ENCODE assay signal across 1 cellular context in the genomic region with DNA sequence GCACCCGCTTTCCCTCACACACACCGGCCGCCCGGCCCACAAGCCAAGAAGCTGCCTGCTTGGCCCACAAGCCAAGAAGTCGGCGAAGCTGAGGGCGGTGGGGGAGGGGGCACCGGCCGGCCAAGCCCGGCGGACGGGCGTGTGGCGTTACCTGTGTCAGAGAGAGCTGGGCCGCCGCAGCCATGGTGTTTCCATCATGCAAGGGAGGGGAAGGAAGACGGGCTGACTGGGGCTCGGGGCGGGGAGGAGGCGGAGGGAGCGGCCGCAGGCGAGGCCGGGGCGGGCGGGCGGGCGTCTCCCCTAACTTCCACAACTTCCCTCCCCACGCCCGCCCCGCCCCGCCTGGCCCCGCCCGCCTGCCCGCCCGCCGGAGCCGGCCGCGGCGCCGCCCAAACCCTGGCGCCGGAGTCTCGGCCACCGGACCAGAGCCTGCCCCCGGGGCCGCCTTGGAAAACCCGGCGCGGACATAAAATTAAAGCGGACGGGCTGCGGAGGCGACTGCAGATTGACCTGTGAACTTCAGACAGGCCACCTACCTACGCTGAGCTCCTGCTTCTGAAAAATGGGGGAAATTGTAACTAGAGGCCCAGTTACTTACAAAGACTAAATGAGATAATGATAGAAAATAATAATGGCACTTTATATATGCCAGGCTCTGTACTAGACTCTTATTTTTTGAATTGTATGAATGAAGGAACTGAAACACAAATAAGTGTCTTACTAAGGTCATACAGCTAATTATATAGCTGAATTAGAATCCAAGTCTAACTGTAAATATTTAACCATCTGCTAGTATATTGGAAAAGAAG.
A peak's percentile ranks its signal among the peaks of the same experiment; 100 is the strongest.
TF ChIP-seq lines count a peak whose summit lies in the region.

A gene (minus strand): TSS at position 219 of the 809 bp plus-strand sequence. CDS start 35 bp downstream, at position 184.

TF ChIP-seq in HEK293, 187 proteins besides CTCF, POLR2A, EP300 and RAD21 (continued from another document and continues in another):
- TF ChIP-seq, protein P1, sequence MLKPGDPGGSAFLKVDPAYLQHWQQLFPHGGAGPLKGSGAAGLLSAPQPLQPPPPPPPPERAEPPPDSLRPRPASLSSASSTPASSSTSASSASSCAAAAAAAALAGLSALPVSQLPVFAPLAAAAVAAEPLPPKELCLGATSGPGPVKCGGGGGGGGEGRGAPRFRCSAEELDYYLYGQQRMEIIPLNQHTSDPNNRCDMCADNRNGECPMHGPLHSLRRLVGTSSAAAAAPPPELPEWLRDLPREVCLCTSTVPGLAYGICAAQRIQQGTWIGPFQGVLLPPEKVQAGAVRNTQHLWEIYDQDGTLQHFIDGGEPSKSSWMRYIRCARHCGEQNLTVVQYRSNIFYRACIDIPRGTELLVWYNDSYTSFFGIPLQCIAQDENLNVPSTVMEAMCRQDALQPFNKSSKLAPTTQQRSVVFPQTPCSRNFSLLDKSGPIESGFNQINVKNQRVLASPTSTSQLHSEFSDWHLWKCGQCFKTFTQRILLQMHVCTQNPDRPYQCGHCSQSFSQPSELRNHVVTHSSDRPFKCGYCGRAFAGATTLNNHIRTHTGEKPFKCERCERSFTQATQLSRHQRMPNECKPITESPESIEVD (tag by site-specific recombination; IDR thresholded peaks at IDR 0.05), result no peak
- no peak for TF ChIP-seq ZNF175 (tag by site-specific recombination; IDR thresholded peaks at IDR 0.05)
- no peak for TF ChIP-seq ZNF169 (tag by site-specific recombination; IDR thresholded peaks at IDR 0.05)
- TF ChIP-seq ZNF302 (tag by site-specific recombination; IDR thresholded peaks at IDR 0.05; ENCODE audit: low read depth), result no peak
- TF ChIP-seq ZBTB1 (tag by site-specific recombination; IDR thresholded peaks at IDR 0.05), result no peak
- peak; percentile 5; the same call in 1 of the 2 replicates for TF ChIP-seq EGR2 (tag by site-specific recombination; IDR thresholded peaks at IDR 0.05; ENCODE audit: low read depth)
- TF ChIP-seq, protein P2, sequence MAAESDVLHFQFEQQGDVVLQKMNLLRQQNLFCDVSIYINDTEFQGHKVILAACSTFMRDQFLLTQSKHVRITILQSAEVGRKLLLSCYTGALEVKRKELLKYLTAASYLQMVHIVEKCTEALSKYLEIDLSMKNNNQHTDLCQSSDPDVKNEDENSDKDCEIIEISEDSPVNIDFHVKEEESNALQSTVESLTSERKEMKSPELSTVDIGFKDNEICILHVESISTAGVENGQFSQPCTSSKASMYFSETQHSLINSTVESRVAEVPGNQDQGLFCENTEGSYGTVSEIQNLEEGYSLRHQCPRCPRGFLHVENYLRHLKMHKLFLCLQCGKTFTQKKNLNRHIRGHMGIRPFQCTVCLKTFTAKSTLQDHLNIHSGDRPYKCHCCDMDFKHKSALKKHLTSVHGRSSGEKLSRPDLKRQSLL (tag by site-specific recombination; IDR thresholded peaks at IDR 0.05), result peak; percentile 57; the same call in 1 of the 2 replicates
- no peak for TF ChIP-seq ZNF426 (tag by site-specific recombination; IDR thresholded peaks at IDR 0.05)
- TF ChIP-seq ZIC2 (tag by site-specific recombination; IDR thresholded peaks at IDR 0.05), result peak; percentile 32; the same call in 1 of the 2 replicates
- TF ChIP-seq ZNF629 (tag by site-specific recombination; IDR thresholded peaks at IDR 0.05), result peak; percentile 46
- peak; percentile 62; the same call in 1 of the 2 replicates for TF ChIP-seq ZNF184 (tag by site-specific recombination; IDR thresholded peaks at IDR 0.05)
- TF ChIP-seq KLF1 (tag by site-specific recombination; IDR thresholded peaks at IDR 0.05), result peak; percentile 68
- TF ChIP-seq ZBTB8A (tag by site-specific recombination; IDR thresholded peaks at IDR 0.05), result peak; percentile 94
- no peak for TF ChIP-seq ZNF138 (tag by site-specific recombination; IDR thresholded peaks at IDR 0.05; ENCODE audit: borderline replicate concordance)
- no peak for TF ChIP-seq ZNF433 (tag by site-specific recombination; IDR thresholded peaks at IDR 0.05; ENCODE audit: low read depth)
- TF ChIP-seq PRDM1 (tag by site-specific recombination; IDR thresholded peaks at IDR 0.05), result no peak
- TF ChIP-seq ZNF248 (tag by site-specific recombination; IDR thresholded peaks at IDR 0.05), result no peak
- 0 out of 2 replicates have a peak, but pooled peaks have one; percentile 13 for TF ChIP-seq ZNF626 (tag by site-specific recombination; IDR thresholded peaks at IDR 0.05)
- TF ChIP-seq, protein P3, sequence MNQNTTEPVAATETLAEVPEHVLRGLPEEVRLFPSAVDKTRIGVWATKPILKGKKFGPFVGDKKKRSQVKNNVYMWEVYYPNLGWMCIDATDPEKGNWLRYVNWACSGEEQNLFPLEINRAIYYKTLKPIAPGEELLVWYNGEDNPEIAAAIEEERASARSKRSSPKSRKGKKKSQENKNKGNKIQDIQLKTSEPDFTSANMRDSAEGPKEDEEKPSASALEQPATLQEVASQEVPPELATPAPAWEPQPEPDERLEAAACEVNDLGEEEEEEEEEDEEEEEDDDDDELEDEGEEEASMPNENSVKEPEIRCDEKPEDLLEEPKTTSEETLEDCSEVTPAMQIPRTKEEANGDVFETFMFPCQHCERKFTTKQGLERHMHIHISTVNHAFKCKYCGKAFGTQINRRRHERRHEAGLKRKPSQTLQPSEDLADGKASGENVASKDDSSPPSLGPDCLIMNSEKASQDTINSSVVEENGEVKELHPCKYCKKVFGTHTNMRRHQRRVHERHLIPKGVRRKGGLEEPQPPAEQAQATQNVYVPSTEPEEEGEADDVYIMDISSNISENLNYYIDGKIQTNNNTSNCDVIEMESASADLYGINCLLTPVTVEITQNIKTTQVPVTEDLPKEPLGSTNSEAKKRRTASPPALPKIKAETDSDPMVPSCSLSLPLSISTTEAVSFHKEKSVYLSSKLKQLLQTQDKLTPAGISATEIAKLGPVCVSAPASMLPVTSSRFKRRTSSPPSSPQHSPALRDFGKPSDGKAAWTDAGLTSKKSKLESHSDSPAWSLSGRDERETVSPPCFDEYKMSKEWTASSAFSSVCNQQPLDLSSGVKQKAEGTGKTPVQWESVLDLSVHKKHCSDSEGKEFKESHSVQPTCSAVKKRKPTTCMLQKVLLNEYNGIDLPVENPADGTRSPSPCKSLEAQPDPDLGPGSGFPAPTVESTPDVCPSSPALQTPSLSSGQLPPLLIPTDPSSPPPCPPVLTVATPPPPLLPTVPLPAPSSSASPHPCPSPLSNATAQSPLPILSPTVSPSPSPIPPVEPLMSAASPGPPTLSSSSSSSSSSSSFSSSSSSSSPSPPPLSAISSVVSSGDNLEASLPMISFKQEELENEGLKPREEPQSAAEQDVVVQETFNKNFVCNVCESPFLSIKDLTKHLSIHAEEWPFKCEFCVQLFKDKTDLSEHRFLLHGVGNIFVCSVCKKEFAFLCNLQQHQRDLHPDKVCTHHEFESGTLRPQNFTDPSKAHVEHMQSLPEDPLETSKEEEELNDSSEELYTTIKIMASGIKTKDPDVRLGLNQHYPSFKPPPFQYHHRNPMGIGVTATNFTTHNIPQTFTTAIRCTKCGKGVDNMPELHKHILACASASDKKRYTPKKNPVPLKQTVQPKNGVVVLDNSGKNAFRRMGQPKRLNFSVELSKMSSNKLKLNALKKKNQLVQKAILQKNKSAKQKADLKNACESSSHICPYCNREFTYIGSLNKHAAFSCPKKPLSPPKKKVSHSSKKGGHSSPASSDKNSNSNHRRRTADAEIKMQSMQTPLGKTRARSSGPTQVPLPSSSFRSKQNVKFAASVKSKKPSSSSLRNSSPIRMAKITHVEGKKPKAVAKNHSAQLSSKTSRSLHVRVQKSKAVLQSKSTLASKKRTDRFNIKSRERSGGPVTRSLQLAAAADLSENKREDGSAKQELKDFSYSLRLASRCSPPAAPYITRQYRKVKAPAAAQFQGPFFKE (tag by site-specific recombination; IDR thresholded peaks at IDR 0.05; ENCODE audit: borderline replicate concordance), result no peak
- no peak for TF ChIP-seq HOXC10 (CRISPR knock-in tag; IDR thresholded peaks at IDR 0.05)
- peak; percentile 43 for TF ChIP-seq SETDB1 (IDR thresholded peaks at IDR 0.05; ENCODE audit: insufficient read length, low read length)
- no peak for TF ChIP-seq ZNF274 (IDR thresholded peaks at IDR 0.05; ENCODE audit: low read length)
- no peak for TF ChIP-seq ZNF274 (tag by site-specific recombination; IDR thresholded peaks at IDR 0.05; ENCODE audit: borderline replicate concordance)
- TF ChIP-seq, protein P4, sequence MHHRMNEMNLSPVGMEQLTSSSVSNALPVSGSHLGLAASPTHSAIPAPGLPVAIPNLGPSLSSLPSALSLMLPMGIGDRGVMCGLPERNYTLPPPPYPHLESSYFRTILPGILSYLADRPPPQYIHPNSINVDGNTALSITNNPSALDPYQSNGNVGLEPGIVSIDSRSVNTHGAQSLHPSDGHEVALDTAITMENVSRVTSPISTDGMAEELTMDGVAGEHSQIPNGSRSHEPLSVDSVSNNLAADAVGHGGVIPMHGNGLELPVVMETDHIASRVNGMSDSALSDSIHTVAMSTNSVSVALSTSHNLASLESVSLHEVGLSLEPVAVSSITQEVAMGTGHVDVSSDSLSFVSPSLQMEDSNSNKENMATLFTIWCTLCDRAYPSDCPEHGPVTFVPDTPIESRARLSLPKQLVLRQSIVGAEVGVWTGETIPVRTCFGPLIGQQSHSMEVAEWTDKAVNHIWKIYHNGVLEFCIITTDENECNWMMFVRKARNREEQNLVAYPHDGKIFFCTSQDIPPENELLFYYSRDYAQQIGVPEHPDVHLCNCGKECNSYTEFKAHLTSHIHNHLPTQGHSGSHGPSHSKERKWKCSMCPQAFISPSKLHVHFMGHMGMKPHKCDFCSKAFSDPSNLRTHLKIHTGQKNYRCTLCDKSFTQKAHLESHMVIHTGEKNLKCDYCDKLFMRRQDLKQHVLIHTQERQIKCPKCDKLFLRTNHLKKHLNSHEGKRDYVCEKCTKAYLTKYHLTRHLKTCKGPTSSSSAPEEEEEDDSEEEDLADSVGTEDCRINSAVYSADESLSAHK (tag by site-specific recombination; IDR thresholded peaks at IDR 0.05), result 0 out of 2 replicates have a peak, but pooled peaks have one; percentile 9
- TF ChIP-seq ZNF785 (tag by site-specific recombination; IDR thresholded peaks at IDR 0.05), result no peak
- TF ChIP-seq ZNF311 (tag by site-specific recombination; IDR thresholded peaks at IDR 0.05; ENCODE audit: borderline replicate concordance), result no peak
- no peak for TF ChIP-seq ZNF514 (tag by site-specific recombination; IDR thresholded peaks at IDR 0.05)
- TF ChIP-seq, protein P5, sequence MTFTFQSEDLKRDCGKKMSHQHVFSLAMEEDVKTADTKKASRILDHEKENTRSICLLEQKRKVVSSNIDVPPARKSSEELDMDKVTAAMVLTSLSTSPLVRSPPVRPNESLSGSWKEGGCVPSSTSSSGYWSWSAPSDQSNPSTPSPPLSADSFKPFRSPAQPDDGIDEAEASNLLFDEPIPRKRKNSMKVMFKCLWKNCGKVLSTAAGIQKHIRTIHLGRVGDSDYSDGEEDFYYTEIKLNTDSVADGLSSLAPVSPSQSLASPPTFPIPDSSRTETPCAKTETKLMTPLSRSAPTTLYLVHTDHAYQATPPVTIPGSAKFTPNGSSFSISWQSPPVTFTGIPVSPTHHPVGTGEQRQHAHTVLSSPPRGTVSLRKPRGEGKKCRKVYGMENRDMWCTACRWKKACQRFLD (tag by site-specific recombination; IDR thresholded peaks at IDR 0.05), result no peak
- peak; percentile 36; the same call in 1 of the 2 replicates for TF ChIP-seq WT1 (tag by site-specific recombination; IDR thresholded peaks at IDR 0.05)
- TF ChIP-seq, protein P6, sequence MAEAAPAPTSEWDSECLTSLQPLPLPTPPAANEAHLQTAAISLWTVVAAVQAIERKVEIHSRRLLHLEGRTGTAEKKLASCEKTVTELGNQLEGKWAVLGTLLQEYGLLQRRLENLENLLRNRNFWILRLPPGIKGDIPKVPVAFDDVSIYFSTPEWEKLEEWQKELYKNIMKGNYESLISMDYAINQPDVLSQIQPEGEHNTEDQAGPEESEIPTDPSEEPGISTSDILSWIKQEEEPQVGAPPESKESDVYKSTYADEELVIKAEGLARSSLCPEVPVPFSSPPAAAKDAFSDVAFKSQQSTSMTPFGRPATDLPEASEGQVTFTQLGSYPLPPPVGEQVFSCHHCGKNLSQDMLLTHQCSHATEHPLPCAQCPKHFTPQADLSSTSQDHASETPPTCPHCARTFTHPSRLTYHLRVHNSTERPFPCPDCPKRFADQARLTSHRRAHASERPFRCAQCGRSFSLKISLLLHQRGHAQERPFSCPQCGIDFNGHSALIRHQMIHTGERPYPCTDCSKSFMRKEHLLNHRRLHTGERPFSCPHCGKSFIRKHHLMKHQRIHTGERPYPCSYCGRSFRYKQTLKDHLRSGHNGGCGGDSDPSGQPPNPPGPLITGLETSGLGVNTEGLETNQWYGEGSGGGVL (tag by site-specific recombination; IDR thresholded peaks at IDR 0.05), result peak; percentile 55
- no peak for TF ChIP-seq GLI2 (tag by site-specific recombination; IDR thresholded peaks at IDR 0.05; ENCODE audit: borderline replicate concordance, low read depth)
- no peak for TF ChIP-seq ZNF114 (tag by site-specific recombination; IDR thresholded peaks at IDR 0.05)
- peak; percentile 64; the same call in 1 of the 2 replicates for TF ChIP-seq ZNF324 (tag by site-specific recombination; IDR thresholded peaks at IDR 0.05)
- TF ChIP-seq, protein P7, sequence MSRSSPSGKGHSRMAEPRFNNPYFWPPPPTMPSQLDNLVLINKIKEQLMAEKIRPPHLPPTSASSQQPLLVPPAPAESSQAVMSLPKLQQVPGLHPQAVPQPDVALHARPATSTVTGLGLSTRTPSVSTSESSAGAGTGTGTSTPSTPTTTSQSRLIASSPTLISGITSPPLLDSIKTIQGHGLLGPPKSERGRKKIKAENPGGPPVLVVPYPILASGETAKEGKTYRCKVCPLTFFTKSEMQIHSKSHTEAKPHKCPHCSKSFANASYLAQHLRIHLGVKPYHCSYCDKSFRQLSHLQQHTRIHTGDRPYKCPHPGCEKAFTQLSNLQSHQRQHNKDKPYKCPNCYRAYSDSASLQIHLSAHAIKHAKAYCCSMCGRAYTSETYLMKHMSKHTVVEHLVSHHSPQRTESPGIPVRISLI (tag by site-specific recombination; IDR thresholded peaks at IDR 0.05), result no peak
- no peak for TF ChIP-seq ZBTB20 (tag by site-specific recombination; IDR thresholded peaks at IDR 0.05)
- peak; percentile 62 for TF ChIP-seq ZXDB (tag by site-specific recombination; IDR thresholded peaks at IDR 0.05)
- TF ChIP-seq, protein P8, sequence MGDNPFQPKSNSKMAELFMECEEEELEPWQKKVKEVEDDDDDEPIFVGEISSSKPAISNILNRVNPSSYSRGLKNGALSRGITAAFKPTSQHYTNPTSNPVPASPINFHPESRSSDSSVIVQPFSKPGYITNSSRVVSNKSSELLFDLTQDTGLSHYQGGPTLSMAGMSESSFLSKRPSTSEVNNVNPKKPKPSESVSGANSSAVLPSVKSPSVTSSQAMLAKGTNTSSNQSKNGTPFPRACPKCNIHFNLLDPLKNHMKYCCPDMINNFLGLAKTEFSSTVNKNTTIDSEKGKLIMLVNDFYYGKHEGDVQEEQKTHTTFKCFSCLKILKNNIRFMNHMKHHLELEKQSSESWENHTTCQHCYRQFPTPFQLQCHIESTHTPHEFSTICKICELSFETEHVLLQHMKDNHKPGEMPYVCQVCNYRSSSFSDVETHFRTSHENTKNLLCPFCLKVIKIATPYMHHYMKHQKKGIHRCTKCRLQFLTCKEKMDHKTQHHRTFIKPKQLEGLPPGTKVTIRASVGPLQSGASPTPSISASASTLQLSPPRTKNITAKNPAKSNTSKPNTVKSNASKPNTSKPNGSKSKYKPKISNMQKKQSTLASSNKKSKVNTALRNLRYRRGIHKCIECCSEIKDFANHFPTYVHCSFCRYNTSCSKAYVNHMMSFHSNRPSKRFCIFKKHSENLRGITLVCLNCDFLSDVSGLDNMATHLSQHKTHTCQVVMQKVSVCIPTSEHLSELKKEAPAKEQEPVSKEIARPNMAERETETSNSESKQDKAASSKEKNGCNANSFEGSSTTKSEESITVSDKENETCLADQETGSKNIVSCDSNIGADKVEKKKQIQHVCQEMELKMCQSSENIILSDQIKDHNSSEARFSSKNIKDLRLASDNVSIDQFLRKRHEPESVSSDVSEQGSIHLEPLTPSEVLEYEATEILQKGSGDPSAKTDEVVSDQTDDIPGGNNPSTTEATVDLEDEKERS (tag by site-specific recombination; IDR thresholded peaks at IDR 0.05), result peak; percentile 96; the same call in 1 of the 2 replicates
- TF ChIP-seq HOXD13 (CRISPR knock-in tag; IDR thresholded peaks at IDR 0.05; ENCODE audit: borderline replicate concordance), result no peak
- no peak for TF ChIP-seq SP2 (tag by site-specific recombination; IDR thresholded peaks at IDR 0.05)
